Comparison of ENCODE assay signal across 1 cellular context in genomic region chr2:58494059-58494458, GRCh38.
TF ChIP-seq lines count a peak whose summit lies in the region.

No MANE protein-coding gene starts in this region.

TF ChIP-seq in H1, 55 proteins besides CTCF, POLR2A, EP300 and RAD21 (continued from another document):
- TF ChIP-seq USF2 (IDR thresholded peaks at IDR 0.05; ENCODE audit: low read length) (no peak), HDAC6 (IDR thresholded peaks at IDR 0.05; ENCODE audit: low read depth, low read length) (no peak), GABPA (IDR thresholded peaks at IDR 0.05; ENCODE audit: borderline replicate concordance, insufficient read depth, low read length) (no peak), RXRA (IDR thresholded peaks at IDR 0.05; ENCODE audit: insufficient read depth, low read depth, low read length) (no peak)
